In genomic region chr6:167564416-167565250, GRCh38 we compare ENCODE assay signal across 21 cellular contexts.
"Had no signal": no experiment of that assay in that cellular context is flagged by ENCODE, and none has a peak within 500 bp of the region (broad histone marks: within the 10 kb centered on the region; RNA-seq: fewer than 3 reads in every experiment).

No MANE protein-coding gene starts in this region.

- H3K36me3 Mint-ChIP-seq: activated CD4-positive, alpha-beta memory T cell treated with anti-CD3 and anti-CD28 coated beads for 36 hours; activated naive CD4-positive, alpha-beta T cell treated with anti-CD3 and anti-CD28 coated beads, Interleukin-2, amount 50 U/mL, for 72 hours; naive thymus-derived CD4-positive, alpha-beta T cell had no signal

- H3K36me3 ChIP-seq: adrenal gland, gastroesophageal sphincter, heart left ventricle had no signal

- DNase-seq: activated CD4-positive, alpha-beta memory T cell treated with anti-CD3 and anti-CD28 coated beads for 36 hours; activated CD4-positive, alpha-beta T cell treated with anti-CD3 and anti-CD28 coated beads for 4 hours; activated gamma-delta T cell treated with Interleukin-2 at 50 U/mL for 16 hours; activated T-cell treated with anti-CD3 and anti-CD28 coated beads for 4 hours; cerebellar nuclear complex; effector CD8-positive, alpha-beta T cell; heart left ventricle; mesendoderm; naive thymus-derived CD4-positive, alpha-beta T cell; stimulated activated CD4-positive, alpha-beta T cell treated with anti-CD3 and anti-CD28 coated beads, Interleukin-12 subunit alpha, Interleukin-12 subunit beta, amount 100 ng/mL, for 4 hours; stimulated activated CD4-positive, alpha-beta T cell treated with anti-CD3 and anti-CD28 coated beads, Interleukin-1b, Interleukin-23, amount 100 ng/mL, for 48 hours; stimulated activated CD8-positive, alpha-beta memory T cell treated with anti-CD3 and anti-CD28 coated beads, Interleukin-4, amount 100 ng/mL, for 48 hours; stimulated activated naive CD4-positive, alpha-beta T cell treated with Interleukin-2 at 50 U/mL for 16 hours; T-helper 2 cell; trophoblast cell had no signal

- H3K4me3 ChIP-seq: adrenal gland, gastroesophageal sphincter, heart left ventricle had no signal

- H3K9me3 Mint-ChIP-seq: activated CD4-positive, alpha-beta memory T cell treated with anti-CD3 and anti-CD28 coated beads for 36 hours; dendritic cell treated with granulocyte-macrophage colony-stimulating factor and Interleukin-4, amounts not matched to agents 40 ng/mL and 50 ng/mL, for 4 days had no signal

- H3K4me1 Mint-ChIP-seq: naive thymus-derived CD4-positive, alpha-beta T cell had no signal

- H3K27ac ChIP-seq: gastroesophageal sphincter had no signal

- H3K4me1 ChIP-seq: adrenal gland had no signal

- H3K27me3 ChIP-seq: gastroesophageal sphincter, heart left ventricle had no signal

- ATAC-seq: activated naive CD4-positive, alpha-beta T cell treated with anti-CD3 and anti-CD28 coated beads, Interleukin-2, amount 50 U/mL, for 72 hours; esophagus mucosa; gastroesophageal sphincter; naive thymus-derived CD4-positive, alpha-beta T cell had no signal

- H3K4me3 Mint-ChIP-seq: activated CD4-positive, alpha-beta memory T cell treated with anti-CD3 and anti-CD28 coated beads for 36 hours; activated T-helper 1 cell treated with anti-CD3 and anti-CD28 coated beads, Interleukin-12 subunit alpha, Interleukin-12 subunit beta, Interleukin-2, Interleukin-4 antibody, amounts not matched to agents 30 ng/mL and 10 ng/mL and 1 ng/mL, durations not matched to agents 14 hours and 24 hours and 36 hours; dendritic cell treated with granulocyte-macrophage colony-stimulating factor and Interleukin-4, amounts not matched to agents 40 ng/mL and 50 ng/mL, for 4 days; naive thymus-derived CD4-positive, alpha-beta T cell had no signal

- H3K27ac Mint-ChIP-seq: activated CD4-positive, alpha-beta memory T cell treated with anti-CD3 and anti-CD28 coated beads for 36 hours; activated naive CD4-positive, alpha-beta T cell treated with anti-CD3 and anti-CD28 coated beads, Interleukin-2, amount 50 U/mL, for 72 hours; activated T-helper 1 cell treated with anti-CD3 and anti-CD28 coated beads, Interleukin-12 subunit alpha, Interleukin-12 subunit beta, Interleukin-2, Interleukin-4 antibody, amounts not matched to agents 30 ng/mL and 10 ng/mL and 1 ng/mL, durations not matched to agents 14 hours and 24 hours and 36 hours; dendritic cell treated with granulocyte-macrophage colony-stimulating factor and Interleukin-4, amounts not matched to agents 40 ng/mL and 50 ng/mL, for 4 days had no signal

- H3K27me3 Mint-ChIP-seq: activated CD4-positive, alpha-beta memory T cell treated with anti-CD3 and anti-CD28 coated beads for 36 hours; dendritic cell treated with granulocyte-macrophage colony-stimulating factor and Interleukin-4, amounts not matched to agents 40 ng/mL and 50 ng/mL, for 4 days had no signal

- H3K9me3 ChIP-seq: adrenal gland, gastroesophageal sphincter, heart left ventricle had no signal
